Comparison of ENCODE assay signal across 1 cellular context in the genomic region with DNA sequence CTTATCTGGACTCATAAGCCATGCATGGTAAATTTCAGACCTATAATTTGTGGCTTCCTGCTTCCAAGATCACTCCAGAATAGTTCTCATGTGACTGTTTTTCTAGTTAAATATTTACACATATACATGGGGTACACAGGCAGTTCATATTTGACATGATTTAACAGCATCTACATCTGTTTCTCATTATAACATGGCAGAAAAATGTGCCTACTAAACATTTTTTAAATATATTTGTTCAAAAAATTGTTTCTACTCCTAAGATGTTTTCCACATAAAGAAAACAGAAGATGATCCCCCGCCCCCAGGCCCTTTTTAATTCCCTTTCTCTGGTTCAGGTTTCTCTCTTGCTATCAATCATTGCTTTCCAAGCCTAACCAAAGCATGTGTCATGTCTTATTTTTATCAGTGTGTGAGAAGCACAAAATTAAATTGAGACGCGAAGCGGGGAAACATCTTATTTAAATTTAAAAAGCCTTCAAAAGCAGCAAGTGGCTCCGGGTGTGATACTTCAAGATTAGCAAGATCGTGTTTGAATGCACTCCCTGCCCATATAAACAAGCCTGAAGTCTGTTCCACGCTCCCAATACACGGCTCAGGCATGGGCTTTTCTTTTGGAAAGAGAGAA.
TF ChIP-seq lines count a peak whose summit lies in the region.

No MANE protein-coding gene starts in this region.

TF ChIP-seq in HEK293, 187 proteins besides CTCF, POLR2A, EP300 and RAD21 (continued from another document):
- TF ChIP-seq, protein P1, sequence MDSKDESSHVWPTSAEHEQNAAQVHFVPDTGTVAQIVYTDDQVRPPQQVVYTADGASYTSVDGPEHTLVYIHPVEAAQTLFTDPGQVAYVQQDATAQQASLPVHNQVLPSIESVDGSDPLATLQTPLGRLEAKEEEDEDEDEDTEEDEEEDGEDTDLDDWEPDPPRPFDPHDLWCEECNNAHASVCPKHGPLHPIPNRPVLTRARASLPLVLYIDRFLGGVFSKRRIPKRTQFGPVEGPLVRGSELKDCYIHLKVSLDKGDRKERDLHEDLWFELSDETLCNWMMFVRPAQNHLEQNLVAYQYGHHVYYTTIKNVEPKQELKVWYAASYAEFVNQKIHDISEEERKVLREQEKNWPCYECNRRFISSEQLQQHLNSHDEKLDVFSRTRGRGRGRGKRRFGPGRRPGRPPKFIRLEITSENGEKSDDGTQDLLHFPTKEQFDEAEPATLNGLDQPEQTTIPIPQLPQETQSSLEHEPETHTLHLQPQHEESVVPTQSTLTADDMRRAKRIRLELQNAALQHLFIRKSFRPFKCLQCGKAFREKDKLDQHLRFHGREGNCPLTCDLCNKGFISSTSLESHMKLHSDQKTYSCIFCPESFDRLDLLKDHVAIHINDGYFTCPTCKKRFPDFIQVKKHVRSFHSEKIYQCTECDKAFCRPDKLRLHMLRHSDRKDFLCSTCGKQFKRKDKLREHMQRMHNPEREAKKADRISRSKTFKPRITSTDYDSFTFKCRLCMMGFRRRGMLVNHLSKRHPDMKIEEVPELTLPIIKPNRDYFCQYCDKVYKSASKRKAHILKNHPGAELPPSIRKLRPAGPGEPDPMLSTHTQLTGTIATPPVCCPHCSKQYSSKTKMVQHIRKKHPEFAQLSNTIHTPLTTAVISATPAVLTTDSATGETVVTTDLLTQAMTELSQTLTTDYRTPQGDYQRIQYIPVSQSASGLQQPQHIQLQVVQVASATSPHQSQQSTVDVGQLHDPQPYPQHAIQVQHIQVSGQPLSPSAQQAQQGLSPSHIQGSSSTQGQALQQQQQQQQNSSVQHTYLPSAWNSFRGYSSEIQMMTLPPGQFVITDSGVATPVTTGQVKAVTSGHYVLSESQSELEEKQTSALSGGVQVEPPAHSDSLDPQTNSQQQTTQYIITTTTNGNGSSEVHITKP (tag by site-specific recombination; IDR thresholded peaks at IDR 0.05) = peak; percentile 80
- TF ChIP-seq, protein P2, sequence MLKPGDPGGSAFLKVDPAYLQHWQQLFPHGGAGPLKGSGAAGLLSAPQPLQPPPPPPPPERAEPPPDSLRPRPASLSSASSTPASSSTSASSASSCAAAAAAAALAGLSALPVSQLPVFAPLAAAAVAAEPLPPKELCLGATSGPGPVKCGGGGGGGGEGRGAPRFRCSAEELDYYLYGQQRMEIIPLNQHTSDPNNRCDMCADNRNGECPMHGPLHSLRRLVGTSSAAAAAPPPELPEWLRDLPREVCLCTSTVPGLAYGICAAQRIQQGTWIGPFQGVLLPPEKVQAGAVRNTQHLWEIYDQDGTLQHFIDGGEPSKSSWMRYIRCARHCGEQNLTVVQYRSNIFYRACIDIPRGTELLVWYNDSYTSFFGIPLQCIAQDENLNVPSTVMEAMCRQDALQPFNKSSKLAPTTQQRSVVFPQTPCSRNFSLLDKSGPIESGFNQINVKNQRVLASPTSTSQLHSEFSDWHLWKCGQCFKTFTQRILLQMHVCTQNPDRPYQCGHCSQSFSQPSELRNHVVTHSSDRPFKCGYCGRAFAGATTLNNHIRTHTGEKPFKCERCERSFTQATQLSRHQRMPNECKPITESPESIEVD (tag by site-specific recombination; IDR thresholded peaks at IDR 0.05) = peak; percentile 87
- peak; percentile 36; the same call in 1 of the 2 replicates for TF ChIP-seq ZBTB17 (tag by site-specific recombination; IDR thresholded peaks at IDR 0.05)
